ENCODE assay signal across 15 cellular contexts in genomic region chr11:112343368-112344039, GRCh38.
DNase-seq lines count a peak whose midpoint lies in the region; ATAC-seq, FAIRE-seq and TF ChIP-seq lines count a peak whose summit lies in the region.
"Had no signal": no experiment of that assay in that cellular context is flagged by ENCODE, and none has a peak within 500 bp of the region (broad histone marks: within the 10 kb centered on the region; RNA-seq: fewer than 3 reads in every experiment).

No MANE protein-coding gene starts in this region.

- H3K9me3 ChIP-seq in mesenchymal stem cell (ENCODE audit: control insufficient read depth, low read length) (no peaks in the 10 kb centered on the region), esophagus muscularis mucosa (no peaks in the 10 kb centered on the region)
- H3K9me3 ChIP-seq: BE2C, esophagus squamous epithelium, right lobe of liver had no signal

- no peak overlapping the region for H3K4me2 ChIP-seq in mesenchymal stem cell (ENCODE audit: low read length, poor library complexity, severe bottlenecking)

- H3K4ac ChIP-seq in mesenchymal stem cell (ENCODE audit: low read depth in 1 of 2, low read length in 2 of 2): peak overlapping the region in 1 of 2 experiments; percentile 13

- no peak for TF ChIP-seq EP300 in esophagus muscularis mucosa (IDR thresholded peaks at IDR 0.05)

- H2AFZ ChIP-seq in mesenchymal stem cell (ENCODE audit: low read depth, low read length): no peak overlapping the region

- H3K9ac ChIP-seq in mesenchymal stem cell (ENCODE audit: low read length): no peak overlapping the region

- no peak overlapping the region for H3K14ac ChIP-seq in mesenchymal stem cell (ENCODE audit: low read length in 2 of 2)

- ATAC-seq in GM18867 (IDR thresholded peaks at IDR 0.05; ENCODE audit: unreplicated experiment): no peak
- no peak for ATAC-seq in HG03095 (IDR thresholded peaks at IDR 0.05; ENCODE audit: unreplicated experiment)
- ATAC-seq in GM21367 (IDR thresholded peaks at IDR 0.05; ENCODE audit: unreplicated experiment): no peak
- ATAC-seq: right lobe of liver had no signal

- no peaks in the 10 kb centered on the region for H3K79me1 ChIP-seq in mesenchymal stem cell (replicated peaks; ENCODE audit: low read length, poor library complexity, severe bottlenecking)

- no peak overlapping the region for H3K4me3 ChIP-seq in bronchial epithelial cell (ENCODE audit: low read depth, low read length)
- H3K4me3 ChIP-seq in mesenchymal stem cell (ENCODE audit: insufficient read depth in 1 of 2, low read depth in 1 of 2, low read length in 2 of 2): no peak overlapping the region
- no peak overlapping the region for H3K4me3 ChIP-seq in esophagus muscularis mucosa
- H3K4me3 ChIP-seq: esophagus squamous epithelium, right lobe of liver had no signal

- no peak overlapping the region for H2AK5ac ChIP-seq in mesenchymal stem cell (ENCODE audit: low read length, severe bottlenecking)

- H3K27me3 ChIP-seq in bronchial epithelial cell (ENCODE audit: control insufficient read depth, insufficient read depth, low read length) (no peaks in the 10 kb centered on the region), mesenchymal stem cell (ENCODE audit: control insufficient read depth in 1 of 2, insufficient read depth in 1 of 2, low read length in 2 of 2) (no peaks in the 10 kb centered on the region), esophagus muscularis mucosa (no peaks in the 10 kb centered on the region)
- H3K27me3 ChIP-seq: BE2C, esophagus squamous epithelium, right lobe of liver had no signal

- no peak overlapping the region for H3K27ac ChIP-seq in mesenchymal stem cell (ENCODE audit: low read length, poor library complexity, severe bottlenecking)
- H3K27ac ChIP-seq in esophagus muscularis mucosa (replicated peaks in 1 of 4): no peak overlapping the region
- H3K27ac ChIP-seq: esophagus squamous epithelium, right lobe of liver, RWPE1 had no signal

- no peak for TF ChIP-seq CTCF in bronchial epithelial cell (IDR thresholded peaks at IDR 0.05; ENCODE audit: insufficient read depth, low read length, severe bottlenecking)
- TF ChIP-seq CTCF in esophagus muscularis mucosa (IDR thresholded peaks at IDR 0.05): no peak

- no peak overlapping the region for H2BK15ac ChIP-seq in mesenchymal stem cell (ENCODE audit: low read depth, poor library complexity, severe bottlenecking)

- no peaks in the 10 kb centered on the region for H3K36me3 ChIP-seq in bronchial epithelial cell (ENCODE audit: control insufficient read depth, insufficient read depth, low read length)
- H3K36me3 ChIP-seq in mesenchymal stem cell (ENCODE audit: control insufficient read depth in 1 of 2, insufficient read depth in 2 of 2, low read depth in 1 of 2, low read length in 2 of 2): no peaks in the 10 kb centered on the region
- H3K36me3 ChIP-seq in esophagus muscularis mucosa: no peaks in the 10 kb centered on the region
- H3K36me3 ChIP-seq: BE2C, esophagus squamous epithelium, right lobe of liver had no signal

- DNase-seq in EH (ENCODE audit: low read depth) (peak; percentile 33), NCI-H2227 (lab: John Stamatoyannopoulos, UW; ENCODE audit: unreplicated experiment) (peak; percentile 17), bronchial epithelial cell (ENCODE audit: low read depth) (peak; percentile 14), mesenchymal stem cell (peak; percentile 59), esophagus muscularis mucosa (ENCODE audit: extremely low spot score) (no peak)
- DNase-seq: activated CD4-positive, alpha-beta T cell treated with anti-CD3 and anti-CD28 coated beads, Interleukin-2, amount 50 U/mL, for 48 hours; BE2C; esophagus squamous epithelium; NCI-H446 treated with DMSO at 0.1 percent for 48 hours; T-helper 9 cell had no signal

- FAIRE-seq in bronchial epithelial cell (lab: Jason Lieb, UNC): no peak

- H2BK12ac ChIP-seq in mesenchymal stem cell (ENCODE audit: low read length in 2 of 2): peak overlapping the region; percentile 20 to 91

- H4K91ac ChIP-seq in mesenchymal stem cell (ENCODE audit: low read length): peak overlapping the region; percentile 5

- 81% methylated on average over 5 of the region's 6 CpGs for WGBS in mesenchymal stem cell
- 78% methylated on average over 6 of the region's 6 CpGs for WGBS in esophagus muscularis mucosa

- H2BK120ac ChIP-seq in mesenchymal stem cell (ENCODE audit: low read depth, low read length): no peak overlapping the region

- H3K23ac ChIP-seq in mesenchymal stem cell (ENCODE audit: low read length in 2 of 2): no peak overlapping the region

- no peak overlapping the region for H2BK5ac ChIP-seq in mesenchymal stem cell (ENCODE audit: low read depth, low read length, poor library complexity, severe bottlenecking)

- no peak for TF ChIP-seq POLR2A in esophagus muscularis mucosa (IDR thresholded peaks at IDR 0.05; ENCODE audit: low read depth)

- intact Hi-C loops in esophagus muscularis mucosa (cut with DNase I): no loop called here

- no peak overlapping the region for H4K8ac ChIP-seq in mesenchymal stem cell (ENCODE audit: low read length)

- H3K4me1 ChIP-seq in mesenchymal stem cell (ENCODE audit: control insufficient read depth, insufficient read depth, low read depth, low read length) (no peaks in the 10 kb centered on the region), esophagus muscularis mucosa (peaks cover 0 to 12% (median 7%) of the 10 kb centered on the region in 4 donors)
- H3K4me1 ChIP-seq: right lobe of liver had no signal

- H3K18ac ChIP-seq in mesenchymal stem cell (ENCODE audit: low read depth in 1 of 2, low read length in 2 of 2): peak overlapping the region; percentile 4 to 90
